Comparison of ENCODE assay signal across 1 cellular context in the genomic region with DNA sequence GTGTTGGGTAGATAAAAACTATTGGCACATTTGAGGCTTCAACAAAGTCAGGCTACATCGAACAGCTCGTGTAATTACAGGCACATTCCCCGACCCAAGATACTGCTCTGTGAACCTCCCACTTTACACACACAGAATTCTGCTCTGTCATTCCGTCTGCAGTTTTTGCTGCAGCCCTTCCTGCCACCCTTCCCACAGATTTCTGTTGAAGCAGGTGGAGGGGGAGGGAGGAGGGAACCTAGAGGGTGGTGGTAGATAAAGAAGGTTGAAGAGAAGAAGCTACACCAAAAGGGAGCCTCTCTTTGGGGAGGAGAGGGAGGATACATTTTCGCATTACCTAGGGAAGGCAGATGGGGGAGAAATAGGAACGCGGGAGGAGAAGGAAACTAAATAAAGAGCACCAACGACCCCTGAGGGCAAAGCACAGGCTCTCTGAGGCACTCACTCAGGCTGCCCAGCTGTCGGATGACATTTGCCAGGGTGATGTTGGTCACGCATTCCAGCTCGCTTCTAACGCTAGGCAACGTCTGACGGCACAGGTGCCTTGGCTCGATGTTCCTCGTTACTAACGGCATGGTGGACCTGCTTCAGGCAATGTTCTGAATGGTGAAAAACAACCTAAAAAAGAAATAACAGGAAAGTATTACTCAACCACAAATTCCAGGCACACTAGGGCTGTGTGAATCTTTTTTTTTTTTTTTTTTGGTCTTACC.
TF ChIP-seq lines count a peak whose summit lies in the region.

No MANE protein-coding gene starts in this region.

TF ChIP-seq in K562, 482 proteins besides CTCF, POLR2A, EP300 and RAD21 (continued from another document and continues in another):
- TF ChIP-seq ZNF407 (IDR thresholded peaks at IDR 0.05; ENCODE audit: low read depth): peak; percentile 41; the same call in 1 of the 2 replicates
- TF ChIP-seq TAF9B (IDR thresholded peaks at IDR 0.05; ENCODE audit: partially characterized antibody): no peak
- no peak for TF ChIP-seq RBM34 (IDR thresholded peaks at IDR 0.05; ENCODE audit: borderline replicate concordance, insufficient read depth, low read length)
- no peak for TF ChIP-seq GABPB2 (CRISPR knock-in tag; conservative IDR thresholded peaks at IDR 0.05)
- TF ChIP-seq ZNF239 (CRISPR knock-in tag; IDR thresholded peaks at IDR 0.05): no peak
- TF ChIP-seq NCOA1 (IDR thresholded peaks at IDR 0.05; ENCODE audit: low read depth): peak; percentile 71; the same call in 1 of the 2 replicates
- TF ChIP-seq MAFG (tag; conservative IDR thresholded peaks at IDR 0.05): peak; percentile 94
- TF ChIP-seq CBX2 (IDR thresholded peaks at IDR 0.05; ENCODE audit: insufficient read depth, low read length, poor library complexity, severe bottlenecking): no peak
- no peak for TF ChIP-seq TFAM (CRISPR knock-in tag; conservative IDR thresholded peaks at IDR 0.05)
- no peak for TF ChIP-seq BCL6 (CRISPR knock-in tag; IDR thresholded peaks at IDR 0.05)
- TF ChIP-seq MYNN (IDR thresholded peaks at IDR 0.05): peak; percentile 95
- TF ChIP-seq MYNN (CRISPR knock-in tag; IDR thresholded peaks at IDR 0.05): no peak
- peak; percentile 83 for TF ChIP-seq CBFA2T2 (conservative IDR thresholded peaks at IDR 0.05)
- no peak for TF ChIP-seq CBFB (CRISPR knock-in tag; IDR thresholded peaks at IDR 0.05)
- no peak for TF ChIP-seq ZNF778 (CRISPR knock-in tag; IDR thresholded peaks at IDR 0.05)
- TF ChIP-seq SAFB (IDR thresholded peaks at IDR 0.05; ENCODE audit: borderline replicate concordance, low read depth, low read length): no peak
- 0 out of 2 replicates have a peak, but pooled peaks have one; percentile 24 for TF ChIP-seq HMGXB4 (CRISPR knock-in tag; IDR thresholded peaks at IDR 0.05)
- no peak for TF ChIP-seq ZNF586 (CRISPR knock-in tag; conservative IDR thresholded peaks at IDR 0.05)
- TF ChIP-seq SMAD4 (CRISPR knock-in tag; conservative IDR thresholded peaks at IDR 0.05): peak; percentile 69
- TF ChIP-seq ZNF224 (CRISPR knock-in tag; IDR thresholded peaks at IDR 0.05): no peak
- TF ChIP-seq CBFA2T3 (IDR thresholded peaks at IDR 0.05): peak; percentile 91
- TF ChIP-seq NFIC (IDR thresholded peaks at IDR 0.05): peak; percentile 57; the same call in 1 of the 2 replicates
- TF ChIP-seq, protein P1, sequence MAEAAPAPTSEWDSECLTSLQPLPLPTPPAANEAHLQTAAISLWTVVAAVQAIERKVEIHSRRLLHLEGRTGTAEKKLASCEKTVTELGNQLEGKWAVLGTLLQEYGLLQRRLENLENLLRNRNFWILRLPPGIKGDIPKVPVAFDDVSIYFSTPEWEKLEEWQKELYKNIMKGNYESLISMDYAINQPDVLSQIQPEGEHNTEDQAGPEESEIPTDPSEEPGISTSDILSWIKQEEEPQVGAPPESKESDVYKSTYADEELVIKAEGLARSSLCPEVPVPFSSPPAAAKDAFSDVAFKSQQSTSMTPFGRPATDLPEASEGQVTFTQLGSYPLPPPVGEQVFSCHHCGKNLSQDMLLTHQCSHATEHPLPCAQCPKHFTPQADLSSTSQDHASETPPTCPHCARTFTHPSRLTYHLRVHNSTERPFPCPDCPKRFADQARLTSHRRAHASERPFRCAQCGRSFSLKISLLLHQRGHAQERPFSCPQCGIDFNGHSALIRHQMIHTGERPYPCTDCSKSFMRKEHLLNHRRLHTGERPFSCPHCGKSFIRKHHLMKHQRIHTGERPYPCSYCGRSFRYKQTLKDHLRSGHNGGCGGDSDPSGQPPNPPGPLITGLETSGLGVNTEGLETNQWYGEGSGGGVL (CRISPR knock-in tag; IDR thresholded peaks at IDR 0.05): no peak
- TF ChIP-seq MTA1 (IDR thresholded peaks at IDR 0.05; ENCODE audit: borderline replicate concordance): peak; percentile 77; the same call in 1 of the 2 replicates
- no peak for TF ChIP-seq DLX4 (CRISPR knock-in tag; IDR thresholded peaks at IDR 0.05)
- TF ChIP-seq, protein P2, sequence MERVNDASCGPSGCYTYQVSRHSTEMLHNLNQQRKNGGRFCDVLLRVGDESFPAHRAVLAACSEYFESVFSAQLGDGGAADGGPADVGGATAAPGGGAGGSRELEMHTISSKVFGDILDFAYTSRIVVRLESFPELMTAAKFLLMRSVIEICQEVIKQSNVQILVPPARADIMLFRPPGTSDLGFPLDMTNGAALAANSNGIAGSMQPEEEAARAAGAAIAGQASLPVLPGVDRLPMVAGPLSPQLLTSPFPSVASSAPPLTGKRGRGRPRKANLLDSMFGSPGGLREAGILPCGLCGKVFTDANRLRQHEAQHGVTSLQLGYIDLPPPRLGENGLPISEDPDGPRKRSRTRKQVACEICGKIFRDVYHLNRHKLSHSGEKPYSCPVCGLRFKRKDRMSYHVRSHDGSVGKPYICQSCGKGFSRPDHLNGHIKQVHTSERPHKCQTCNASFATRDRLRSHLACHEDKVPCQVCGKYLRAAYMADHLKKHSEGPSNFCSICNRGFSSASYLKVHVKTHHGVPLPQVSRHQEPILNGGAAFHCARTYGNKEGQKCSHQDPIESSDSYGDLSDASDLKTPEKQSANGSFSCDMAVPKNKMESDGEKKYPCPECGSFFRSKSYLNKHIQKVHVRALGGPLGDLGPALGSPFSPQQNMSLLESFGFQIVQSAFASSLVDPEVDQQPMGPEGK (CRISPR knock-in tag; IDR thresholded peaks at IDR 0.05; ENCODE audit: borderline replicate concordance): 0 out of 2 replicates have a peak, but pooled peaks have one; percentile 42
- TF ChIP-seq NCOR1 (IDR thresholded peaks at IDR 0.05): peak; percentile 82
- peak; percentile 47; the same call in 1 of the 2 replicates for TF ChIP-seq EP400 (IDR thresholded peaks at IDR 0.05)
- TF ChIP-seq GATA2 (CRISPR knock-in tag; IDR thresholded peaks at IDR 0.05): peak; percentile 56; the same call in 1 of the 2 replicates
- TF ChIP-seq HDAC2 (IDR thresholded peaks at IDR 0.05): peak; percentile 98
- no peak for TF ChIP-seq NFIX (CRISPR knock-in tag; IDR thresholded peaks at IDR 0.05; ENCODE audit: low read depth)
- TF ChIP-seq RAD51 (IDR thresholded peaks at IDR 0.05; ENCODE audit: borderline replicate concordance, low read depth): peak; percentile 37; the same call in 1 of the 2 replicates
- peak; percentile 40; the same call in 1 of the 2 replicates for TF ChIP-seq ZBTB33 (CRISPR knock-in tag; IDR thresholded peaks at IDR 0.05)
- peak in 1 of 2 experiments; percentile 69 for TF ChIP-seq AFF1 (IDR thresholded peaks at IDR 0.05; ENCODE audit: low read depth in 1 of 2, partially characterized antibody in 2 of 2)
- no peak for TF ChIP-seq ZNF696 (CRISPR knock-in tag; conservative IDR thresholded peaks at IDR 0.05)
- TF ChIP-seq, protein P3, sequence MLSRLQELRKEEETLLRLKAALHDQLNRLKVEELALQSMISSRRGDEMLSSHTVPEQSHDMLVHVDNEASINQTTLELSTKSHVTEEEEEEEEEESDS (CRISPR knock-in tag; IDR thresholded peaks at IDR 0.05): no peak
- peak; percentile 78; the same call in 1 of the 2 replicates for TF ChIP-seq LEF1 (IDR thresholded peaks at IDR 0.05)
- TF ChIP-seq RNF2 (IDR thresholded peaks at IDR 0.05): peak; percentile 85
